ENCODE assay signal across 22 cellular contexts in the genomic region with DNA sequence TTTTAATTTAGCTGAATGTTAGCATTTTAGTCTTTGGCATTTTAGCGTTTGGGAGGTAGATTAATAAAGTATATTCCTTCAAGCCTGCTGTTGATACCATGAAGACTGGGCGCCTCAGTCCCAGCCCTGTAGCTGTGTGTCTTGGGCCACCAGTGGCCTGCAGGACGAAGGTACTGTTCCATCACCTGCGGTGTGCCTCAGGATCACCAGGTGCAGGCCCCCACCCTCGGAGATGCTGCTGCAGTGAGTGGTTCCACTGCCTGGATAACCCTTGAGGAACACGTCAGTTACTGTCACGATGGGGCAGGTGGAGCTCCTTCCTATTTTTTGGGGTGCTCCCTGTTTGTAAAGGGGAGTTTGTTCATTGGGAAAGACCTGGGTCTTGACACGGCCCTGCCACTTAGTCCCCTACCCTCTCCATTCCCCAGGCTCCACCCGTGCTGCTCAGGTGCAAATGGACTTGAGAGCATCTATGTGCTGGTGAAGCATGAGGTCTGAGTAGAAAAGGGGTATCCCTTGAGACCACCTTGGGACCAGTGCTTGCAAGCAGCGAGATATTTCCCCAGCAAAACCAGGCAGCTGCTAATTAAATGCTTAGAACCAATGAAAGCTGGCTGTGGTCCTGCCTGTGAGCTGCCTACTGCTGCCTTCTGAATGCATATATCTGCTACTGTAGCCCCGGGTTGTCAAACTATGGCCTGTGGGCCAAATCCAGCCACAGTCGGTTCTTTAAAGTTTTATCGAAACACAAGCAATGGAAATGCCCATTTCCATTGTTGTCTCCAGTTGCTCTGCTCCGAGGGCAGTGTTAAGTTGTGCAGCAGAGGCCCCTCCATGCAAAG. TPM values are rescaled to one million over a fixed set of nuclear protein-coding genes. Genes with fewer than 3 reads are reported as not detected.
"Had no signal": no experiment of that assay in that cellular context is flagged by ENCODE, and none has a peak within 500 bp of the region (broad histone marks: within the 10 kb centered on the region; RNA-seq: fewer than 3 reads in every experiment).

No MANE protein-coding gene starts in this region.

- H3K27me3 ChIP-seq: brain microvascular endothelial cell, esophagus squamous epithelium, upper lobe of left lung had no signal

- DNase-seq: activated CD4-positive, alpha-beta T cell treated with anti-CD3 and anti-CD28 coated beads for 36 hours; activated gamma-delta T cell; amygdala; brain microvascular endothelial cell; esophagus squamous epithelium; foreskin fibroblast; glutamatergic neuron; stimulated activated CD4-positive, alpha-beta T cell treated with anti-CD3 and anti-CD28 coated beads, Interleukin-12 subunit alpha, Interleukin-12 subunit beta, amount 100 ng/mL, for 4 hours; stimulated activated naive CD4-positive, alpha-beta T cell; T1000; upper lobe of left lung; WERI-Rb-1 had no signal

- H3K27ac ChIP-seq: brain microvascular endothelial cell, esophagus squamous epithelium, upper lobe of left lung, WERI-Rb-1 had no signal

- H3K27me3 Mint-ChIP-seq: activated CD4-positive, alpha-beta T cell treated with anti-CD3 and anti-CD28 coated beads for 36 hours; activated naive CD8-positive, alpha-beta T cell; activated T-cell treated with anti-CD3 and anti-CD28 coated beads, Interleukin-2, amount 50 U/mL, for 24 hours; naive thymus-derived CD4-positive, alpha-beta T cell; T-cell had no signal

- H3K27ac Mint-ChIP-seq: activated CD4-positive, alpha-beta T cell treated with anti-CD3 and anti-CD28 coated beads for 36 hours; activated naive CD8-positive, alpha-beta T cell; activated T-cell treated with anti-CD3 and anti-CD28 coated beads, Interleukin-2, amount 50 U/mL, for 24 hours; T-cell had no signal

- H3K4me3 Mint-ChIP-seq: activated CD4-positive, alpha-beta T cell treated with anti-CD3 and anti-CD28 coated beads for 36 hours; activated naive CD8-positive, alpha-beta T cell; activated T-cell treated with anti-CD3 and anti-CD28 coated beads, Interleukin-2, amount 50 U/mL, for 24 hours; naive thymus-derived CD4-positive, alpha-beta T cell; T-cell had no signal

- H3K4me1 ChIP-seq: upper lobe of left lung had no signal

- H3K4me1 Mint-ChIP-seq: activated CD4-positive, alpha-beta T cell treated with anti-CD3 and anti-CD28 coated beads for 36 hours; T-cell had no signal

- H3K4me3 ChIP-seq: esophagus squamous epithelium, lung, upper lobe of left lung had no signal

- H3K9me3 ChIP-seq: esophagus squamous epithelium, upper lobe of left lung had no signal

- ATAC-seq: activated CD4-positive, alpha-beta T cell treated with anti-CD3 and anti-CD28 coated beads for 36 hours; naive thymus-derived CD4-positive, alpha-beta T cell; T-cell had no signal

- H3K9me3 Mint-ChIP-seq: activated T-cell treated with anti-CD3 and anti-CD28 coated beads, Interleukin-2, amount 50 U/mL, for 24 hours; naive thymus-derived CD4-positive, alpha-beta T cell; T-cell had no signal

RNA-seq across cellular contexts. Expression of gene SCGB1D1, which starts 37.5 kb away (rescaled TPM):
- total RNA-seq: activated CD4-positive, alpha-beta T cell treated with anti-CD3 and anti-CD28 coated beads for 36 hours; activated CD8-positive, alpha-beta memory T cell treated with anti-CD3 and anti-CD28 coated beads for 36 hours; cerebellum; dermis microvascular lymphatic vessel endothelial cell; esophagus squamous epithelium; lung; mononuclear cell; naive thymus-derived CD4-positive, alpha-beta T cell; sciatic nerve; T-cell; upper lobe of left lung had no signal
- polyA plus RNA-seq: lung; naive thymus-derived CD4-positive, alpha-beta T cell had no signal

RNA-seq across cellular contexts. Expression of gene SCGB2A1, which starts 56.0 kb away (rescaled TPM):
- total RNA-seq: activated CD4-positive, alpha-beta T cell treated with anti-CD3 and anti-CD28 coated beads for 36 hours; activated CD8-positive, alpha-beta memory T cell treated with anti-CD3 and anti-CD28 coated beads for 36 hours; cerebellum; dermis microvascular lymphatic vessel endothelial cell; mononuclear cell; naive thymus-derived CD4-positive, alpha-beta T cell; sciatic nerve; T-cell had no signal
- polyA plus RNA-seq: naive thymus-derived CD4-positive, alpha-beta T cell had no signal
